In genomic region chr13:44449999-44450821, GRCh38 we compare ENCODE assay signal across 1 cellular context.
TF ChIP-seq lines count a peak whose summit lies in the region.

No MANE protein-coding gene starts in this region.

TF ChIP-seq in HepG2, 621 proteins besides CTCF, POLR2A, EP300 and RAD21 (continued from another document and continues in another):
- no peak for TF ChIP-seq IRF1 (CRISPR knock-in tag; IDR thresholded peaks at IDR 0.05; ENCODE audit: low read depth)
- no peak for TF ChIP-seq LRRFIP1 (CRISPR knock-in tag; conservative IDR thresholded peaks at IDR 0.05)
- TF ChIP-seq STAT5B (CRISPR knock-in tag; IDR thresholded peaks at IDR 0.05) = no peak
- TF ChIP-seq CEBPB (IDR thresholded peaks at IDR 0.05; ENCODE audit: borderline replicate concordance, low read depth, low read length) = peak; percentile 81
- no peak for TF ChIP-seq ARNT2 (CRISPR knock-in tag; IDR thresholded peaks at IDR 0.05; ENCODE audit: low read depth)
- TF ChIP-seq ZBTB4 (CRISPR knock-in tag; IDR thresholded peaks at IDR 0.05; ENCODE audit: borderline replicate concordance) = no peak
- no peak for TF ChIP-seq NR1H2 (CRISPR knock-in tag; IDR thresholded peaks at IDR 0.05; ENCODE audit: borderline replicate concordance, low read depth)
- peak; percentile 37; the same call in 1 of the 2 replicates for TF ChIP-seq NR2F6 (IDR thresholded peaks at IDR 0.05)
- TF ChIP-seq NR2F6 (CRISPR knock-in tag; IDR thresholded peaks at IDR 0.05) = peak; percentile 35; the same call in 1 of the 2 replicates
- no peak for TF ChIP-seq ADNP (CRISPR knock-in tag; IDR thresholded peaks at IDR 0.05)
- no peak for TF ChIP-seq ZNF704 (CRISPR knock-in tag; IDR thresholded peaks at IDR 0.05; ENCODE audit: borderline replicate concordance)
- TF ChIP-seq ZNF275 (CRISPR knock-in tag; IDR thresholded peaks at IDR 0.05; ENCODE audit: borderline replicate concordance) = no peak
- no peak for TF ChIP-seq GATA4 (IDR thresholded peaks at IDR 0.05; ENCODE audit: borderline replicate concordance, low read depth)
- TF ChIP-seq THYN1 (CRISPR knock-in tag; IDR thresholded peaks at IDR 0.05; ENCODE audit: borderline replicate concordance, low read depth) = no peak
- TF ChIP-seq CHCHD3 (CRISPR knock-in tag; IDR thresholded peaks at IDR 0.05) = no peak
- no peak for TF ChIP-seq ZNF431 (CRISPR knock-in tag; IDR thresholded peaks at IDR 0.05; ENCODE audit: borderline replicate concordance, low read depth)
- TF ChIP-seq ZSCAN25 (CRISPR knock-in tag; IDR thresholded peaks at IDR 0.05) = 0 out of 2 replicates have a peak, but pooled peaks have one; percentile 31
- TF ChIP-seq WIZ (CRISPR knock-in tag; IDR thresholded peaks at IDR 0.05) = peak; percentile 74; the same call in 1 of the 2 replicates
- 0 out of 2 replicates have a peak, but pooled peaks have one; percentile 40 for TF ChIP-seq HBP1 (CRISPR knock-in tag; IDR thresholded peaks at IDR 0.05; ENCODE audit: low read depth)
- no peak for TF ChIP-seq ZNF616 (CRISPR knock-in tag; IDR thresholded peaks at IDR 0.05; ENCODE audit: low read depth)
- no peak for TF ChIP-seq HOXA9 (CRISPR knock-in tag; IDR thresholded peaks at IDR 0.05; ENCODE audit: borderline replicate concordance)
- no peak for TF ChIP-seq ZNF138 (CRISPR knock-in tag; IDR thresholded peaks at IDR 0.05; ENCODE audit: low read depth)
- no peak for TF ChIP-seq ARID2 (CRISPR knock-in tag; IDR thresholded peaks at IDR 0.05; ENCODE audit: borderline replicate concordance)
- no peak for TF ChIP-seq ZNF446 (CRISPR knock-in tag; IDR thresholded peaks at IDR 0.05)
- TF ChIP-seq ZNF274 (CRISPR knock-in tag; IDR thresholded peaks at IDR 0.05) = no peak
- no peak for TF ChIP-seq IKZF1 (IDR thresholded peaks at IDR 0.05)
- TF ChIP-seq BCLAF1 (IDR thresholded peaks at IDR 0.05) = no peak
- no peak for TF ChIP-seq KDM2A (CRISPR knock-in tag; IDR thresholded peaks at IDR 0.05; ENCODE audit: borderline replicate concordance, low read depth)
- TF ChIP-seq IRF2 (CRISPR knock-in tag; IDR thresholded peaks at IDR 0.05) = no peak
- no peak for TF ChIP-seq ZFP36 (IDR thresholded peaks at IDR 0.05; ENCODE audit: borderline replicate concordance, low read depth, low read length, partially characterized antibody)
- 0 out of 2 replicates have a peak, but pooled peaks have one; percentile 23 for TF ChIP-seq ISL2 (CRISPR knock-in tag; IDR thresholded peaks at IDR 0.05)
- TF ChIP-seq SKIL (CRISPR knock-in tag; IDR thresholded peaks at IDR 0.05; ENCODE audit: borderline replicate concordance) = no peak
- TF ChIP-seq ZNF775 (CRISPR knock-in tag; IDR thresholded peaks at IDR 0.05; ENCODE audit: borderline replicate concordance) = no peak
- TF ChIP-seq ZNF720 (CRISPR knock-in tag; IDR thresholded peaks at IDR 0.05) = no peak
- no peak for TF ChIP-seq NFATC3 (CRISPR knock-in tag; IDR thresholded peaks at IDR 0.05)
- no peak for TF ChIP-seq ZNF7 (CRISPR knock-in tag; IDR thresholded peaks at IDR 0.05)
- TF ChIP-seq NFAT5 (CRISPR knock-in tag; IDR thresholded peaks at IDR 0.05) = no peak
- no peak for TF ChIP-seq KDM5A (IDR thresholded peaks at IDR 0.05; ENCODE audit: borderline replicate concordance, low read length)
- no peak for TF ChIP-seq ZBTB3 (CRISPR knock-in tag; IDR thresholded peaks at IDR 0.05; ENCODE audit: borderline replicate concordance, low read depth)
- TF ChIP-seq ZFP36L2 (CRISPR knock-in tag; IDR thresholded peaks at IDR 0.05) = no peak
- TF ChIP-seq KAT8 (CRISPR knock-in tag; IDR thresholded peaks at IDR 0.05) = 0 out of 2 replicates have a peak, but pooled peaks have one; percentile 56
- TF ChIP-seq FLYWCH1 (CRISPR knock-in tag; IDR thresholded peaks at IDR 0.05) = no peak
